22 cellular contexts compared by ENCODE assay signal in the genomic region with DNA sequence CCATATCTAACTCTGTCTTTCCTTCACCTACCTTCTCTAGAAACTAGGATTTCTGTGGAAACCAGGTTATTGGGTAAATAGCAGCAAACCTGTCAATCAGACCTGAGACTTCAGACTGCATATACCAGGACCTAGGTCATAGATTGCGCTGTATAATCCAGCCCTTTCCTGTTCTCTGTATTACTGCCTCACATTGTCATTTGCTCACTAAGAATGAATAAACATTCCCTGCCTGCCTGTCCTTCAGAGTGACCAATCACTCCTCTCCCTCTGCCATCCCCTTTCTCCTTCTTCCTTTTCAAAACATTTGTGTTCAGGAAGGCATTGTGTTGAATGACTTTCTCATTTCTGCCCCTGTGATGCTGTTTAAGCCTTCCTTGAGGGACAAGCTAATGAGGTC.
"Had no signal": no experiment of that assay in that cellular context is flagged by ENCODE, and none has a peak within 500 bp of the region (broad histone marks: within the 10 kb centered on the region; RNA-seq: fewer than 3 reads in every experiment).

No MANE protein-coding gene starts in this region.

- H3K27me3 ChIP-seq: colonic mucosa, hepatocyte, neutrophil, sigmoid colon, stomach, transverse colon had no signal

- ATAC-seq: effector memory CD8-positive, alpha-beta T cell; foreskin keratinocyte; natural killer cell had no signal

- DNase-seq: cerebellar nuclear complex; colonic mucosa; effector memory CD8-positive, alpha-beta T cell; erythroblast; foreskin keratinocyte; head of caudate nucleus; kidney glomerular epithelial cell; mammary epithelial cell; natural killer cell; posterior cingulate gyrus; sigmoid colon; stimulated activated CD4-positive, alpha-beta T cell treated with anti-CD3 and anti-CD28 coated beads, Interleukin-2, amount 100 ng/mL, for 24 hours; stimulated activated CD4-positive, alpha-beta T cell treated with anti-CD3 and anti-CD28 coated beads, Interleukin-4, amount 100 ng/mL, for 4 hours; stimulated activated naive CD4-positive, alpha-beta T cell; stomach; substantia nigra; transverse colon had no signal

- FAIRE-seq: islet of Langerhans had no signal

- H3K4me1 Mint-ChIP-seq: natural killer cell had no signal

- H3K27ac Mint-ChIP-seq: effector memory CD8-positive, alpha-beta T cell; natural killer cell had no signal

- H3K4me3 Mint-ChIP-seq: effector memory CD8-positive, alpha-beta T cell; natural killer cell had no signal

- H2AFZ ChIP-seq: hepatocyte had no signal

- H3K4me1 ChIP-seq: colonic mucosa, foreskin keratinocyte, sigmoid colon, stomach, transverse colon had no signal

- H3K27ac ChIP-seq: colonic mucosa, foreskin keratinocyte, hepatocyte, neutrophil, sigmoid colon, skin epidermis, stomach, thoracic aorta, transverse colon had no signal

- H3K4me3 ChIP-seq: colonic mucosa, hepatocyte, sigmoid colon, skin epidermis, stomach, thoracic aorta, transverse colon had no signal

- H3K36me3 ChIP-seq: colonic mucosa, neutrophil, sigmoid colon, stomach, thoracic aorta, transverse colon had no signal

- H3K79me2 ChIP-seq: hepatocyte had no signal

- H3K4me2 ChIP-seq: hepatocyte had no signal

- H3K9me3 ChIP-seq: colonic mucosa had no signal
